Comparison of ENCODE assay signal across 2 cellular contexts in genomic region chr22:17237031-17237668, GRCh38.
TF ChIP-seq lines count a peak whose summit lies in the region.

No MANE protein-coding gene starts in this region.

TF ChIP-seq in GM12878, 131 proteins besides CTCF, POLR2A, EP300 and RAD21 (continued from another document and continues in another):
- TF ChIP-seq SKIL (IDR thresholded peaks at IDR 0.05; ENCODE audit: low read depth, poor library complexity, severe bottlenecking) = peak; percentile 38
- peak; percentile 81 for TF ChIP-seq IRF4 (IDR thresholded peaks at IDR 0.05; ENCODE audit: low read depth, low read length)
- TF ChIP-seq CEBPZ (IDR thresholded peaks at IDR 0.05; ENCODE audit: low read depth, low read length) = no peak
- TF ChIP-seq EED (IDR thresholded peaks at IDR 0.05; ENCODE audit: low read depth) = peak; percentile 75; the same call in 1 of the 2 replicates
- TF ChIP-seq RUNX3 (IDR thresholded peaks at IDR 0.05; ENCODE audit: low read length) = peak; percentile 62
- TF ChIP-seq CREM (IDR thresholded peaks at IDR 0.05; ENCODE audit: low read depth) = 0 out of 2 replicates have a peak, but pooled peaks have one; percentile 35
- TF ChIP-seq SP1 (IDR thresholded peaks at IDR 0.05; ENCODE audit: low read depth, low read length) = no peak
- 0 out of 2 replicates have a peak, but pooled peaks have one; percentile 72 for TF ChIP-seq ASH2L (IDR thresholded peaks at IDR 0.05; ENCODE audit: borderline replicate concordance, low read depth)
- TF ChIP-seq ATF7 (IDR thresholded peaks at IDR 0.05; ENCODE audit: low read depth) = peak; percentile 90
- peak; percentile 85 for TF ChIP-seq PBX3 (IDR thresholded peaks at IDR 0.05; ENCODE audit: insufficient replicate concordance, low read depth, low read length)
- TF ChIP-seq PKNOX1 (IDR thresholded peaks at IDR 0.05) = peak; percentile 96
- TF ChIP-seq ZZZ3 (IDR thresholded peaks at IDR 0.05; ENCODE audit: control insufficient read depth, insufficient read length, low read depth) = no peak
- no peak for TF ChIP-seq BCL11A (IDR thresholded peaks at IDR 0.05; ENCODE audit: low read depth, low read length)
- peak; percentile 61; the same call in 1 of the 2 replicates for TF ChIP-seq NBN (IDR thresholded peaks at IDR 0.05)
- peak; percentile 38; the same call in 1 of the 2 replicates for TF ChIP-seq RELB (IDR thresholded peaks at IDR 0.05; ENCODE audit: low read depth)
- 0 out of 2 replicates have a peak, but pooled peaks have one; percentile 22 for TF ChIP-seq CREB1 (IDR thresholded peaks at IDR 0.05; ENCODE audit: low read depth)
- peak; percentile 90 for TF ChIP-seq JUNB (IDR thresholded peaks at IDR 0.05)
- peak; percentile 54; the same call in 1 of the 2 replicates for TF ChIP-seq MTA2 (IDR thresholded peaks at IDR 0.05; ENCODE audit: low read depth)
- TF ChIP-seq DPF2 (IDR thresholded peaks at IDR 0.05) = peak; percentile 83; the same call in 1 of the 2 replicates
- no peak for TF ChIP-seq ZNF384 (IDR thresholded peaks at IDR 0.05; ENCODE audit: borderline replicate concordance, low read depth, low read length)
- peak; percentile 71 for TF ChIP-seq IKZF1 (conservative IDR thresholded peaks at IDR 0.05)
- no peak for TF ChIP-seq ZBED1 (IDR thresholded peaks at IDR 0.05; ENCODE audit: borderline replicate concordance)

TF ChIP-seq in SK-N-SH treated with all-trans-retinoic acid at 6 μM for 48 hours, 23 proteins besides CTCF, POLR2A, EP300 and RAD21:
- no peak for TF ChIP-seq TSHZ2 (CRISPR knock-in tag; IDR thresholded peaks at IDR 0.05)
- TF ChIP-seq BACH2 (CRISPR knock-in tag; IDR thresholded peaks at IDR 0.05; ENCODE audit: borderline replicate concordance) = no peak
- TF ChIP-seq PPARA (CRISPR knock-in tag; IDR thresholded peaks at IDR 0.05; ENCODE audit: borderline replicate concordance) = no peak
- no peak for TF ChIP-seq OSR1 (CRISPR knock-in tag; IDR thresholded peaks at IDR 0.05)
- TF ChIP-seq ZFP30 (CRISPR knock-in tag; IDR thresholded peaks at IDR 0.05) = no peak
- TF ChIP-seq ZFP3 (CRISPR knock-in tag; IDR thresholded peaks at IDR 0.05) = no peak
- no peak for TF ChIP-seq ISL1 (CRISPR knock-in tag; IDR thresholded peaks at IDR 0.05)
- no peak for TF ChIP-seq ARNTL (CRISPR knock-in tag; IDR thresholded peaks at IDR 0.05; ENCODE audit: borderline replicate concordance, low read depth)
- no peak for TF ChIP-seq TOX (CRISPR knock-in tag; IDR thresholded peaks at IDR 0.05; ENCODE audit: borderline replicate concordance)
- no peak for TF ChIP-seq ZNF8 (CRISPR knock-in tag; IDR thresholded peaks at IDR 0.05)
- no peak for TF ChIP-seq CSDC2 (CRISPR knock-in tag; IDR thresholded peaks at IDR 0.05)
- no peak for TF ChIP-seq POU6F1 (CRISPR knock-in tag; IDR thresholded peaks at IDR 0.05; ENCODE audit: borderline replicate concordance, low read depth)
- no peak for TF ChIP-seq TCF4 (CRISPR knock-in tag; IDR thresholded peaks at IDR 0.05; ENCODE audit: borderline replicate concordance)
- TF ChIP-seq ZC3H10 (CRISPR knock-in tag; IDR thresholded peaks at IDR 0.05) = no peak
